In the genomic region with DNA sequence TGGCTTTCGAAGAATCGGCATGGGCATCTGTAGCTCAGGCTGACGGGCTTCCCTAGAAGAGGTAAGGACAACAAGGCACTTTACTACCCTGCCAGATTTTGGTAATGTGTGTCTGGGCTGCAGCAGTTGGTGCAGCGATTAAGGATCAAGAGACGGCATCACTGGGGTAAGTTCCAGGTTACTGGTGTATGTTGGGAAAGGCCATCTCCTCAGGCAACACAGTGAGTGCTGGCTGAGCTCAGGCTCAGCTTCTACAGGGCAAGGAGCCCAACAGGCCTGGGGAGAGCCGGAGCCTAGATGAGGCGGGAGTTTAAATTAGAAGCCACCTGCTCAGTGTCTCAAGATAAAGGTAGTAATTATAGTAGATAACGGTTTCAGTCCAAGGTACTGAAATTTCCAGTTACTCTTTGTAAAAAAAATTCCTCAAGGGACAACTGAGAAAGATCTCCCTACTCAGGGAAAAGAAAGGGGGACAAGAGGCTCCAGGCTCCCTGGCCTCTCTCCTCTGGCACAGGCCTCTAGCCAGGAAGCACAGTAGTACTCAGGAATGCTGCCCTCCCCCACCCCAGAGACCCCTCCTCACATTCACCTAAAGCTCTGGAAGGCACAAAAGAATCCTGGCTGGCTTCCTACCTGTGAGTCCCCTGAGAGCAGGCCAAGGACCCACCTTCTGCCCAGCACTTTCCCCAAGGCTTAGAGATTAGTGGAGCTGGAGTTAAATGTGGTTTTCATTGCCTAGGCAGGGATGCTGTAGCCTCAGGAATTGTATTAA, we compare ENCODE assay signal across 1 cellular context.
A peak's percentile ranks its signal among the peaks of the same experiment; 100 is the strongest.
TF ChIP-seq lines count a peak whose summit lies in the region.

No MANE protein-coding gene starts in this region.

TF ChIP-seq in HEK293, 187 proteins besides CTCF, POLR2A, EP300 and RAD21:
- TF ChIP-seq, protein P1, sequence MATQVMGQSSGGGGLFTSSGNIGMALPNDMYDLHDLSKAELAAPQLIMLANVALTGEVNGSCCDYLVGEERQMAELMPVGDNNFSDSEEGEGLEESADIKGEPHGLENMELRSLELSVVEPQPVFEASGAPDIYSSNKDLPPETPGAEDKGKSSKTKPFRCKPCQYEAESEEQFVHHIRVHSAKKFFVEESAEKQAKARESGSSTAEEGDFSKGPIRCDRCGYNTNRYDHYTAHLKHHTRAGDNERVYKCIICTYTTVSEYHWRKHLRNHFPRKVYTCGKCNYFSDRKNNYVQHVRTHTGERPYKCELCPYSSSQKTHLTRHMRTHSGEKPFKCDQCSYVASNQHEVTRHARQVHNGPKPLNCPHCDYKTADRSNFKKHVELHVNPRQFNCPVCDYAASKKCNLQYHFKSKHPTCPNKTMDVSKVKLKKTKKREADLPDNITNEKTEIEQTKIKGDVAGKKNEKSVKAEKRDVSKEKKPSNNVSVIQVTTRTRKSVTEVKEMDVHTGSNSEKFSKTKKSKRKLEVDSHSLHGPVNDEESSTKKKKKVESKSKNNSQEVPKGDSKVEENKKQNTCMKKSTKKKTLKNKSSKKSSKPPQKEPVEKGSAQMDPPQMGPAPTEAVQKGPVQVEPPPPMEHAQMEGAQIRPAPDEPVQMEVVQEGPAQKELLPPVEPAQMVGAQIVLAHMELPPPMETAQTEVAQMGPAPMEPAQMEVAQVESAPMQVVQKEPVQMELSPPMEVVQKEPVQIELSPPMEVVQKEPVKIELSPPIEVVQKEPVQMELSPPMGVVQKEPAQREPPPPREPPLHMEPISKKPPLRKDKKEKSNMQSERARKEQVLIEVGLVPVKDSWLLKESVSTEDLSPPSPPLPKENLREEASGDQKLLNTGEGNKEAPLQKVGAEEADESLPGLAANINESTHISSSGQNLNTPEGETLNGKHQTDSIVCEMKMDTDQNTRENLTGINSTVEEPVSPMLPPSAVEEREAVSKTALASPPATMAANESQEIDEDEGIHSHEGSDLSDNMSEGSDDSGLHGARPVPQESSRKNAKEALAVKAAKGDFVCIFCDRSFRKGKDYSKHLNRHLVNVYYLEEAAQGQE (tag by site-specific recombination; IDR thresholded peaks at IDR 0.05), result peak; percentile 64
- no peak for TF ChIP-seq ZFP69B (tag by site-specific recombination; IDR thresholded peaks at IDR 0.05)
